ENCODE assay signal across 8 cellular contexts in genomic region chr2:32064021-32064678, GRCh38. TPM values are rescaled to one million over a fixed set of nuclear protein-coding genes. Genes with fewer than 3 reads are reported as not detected.
DNase-seq lines count a peak whose midpoint lies in the region; ATAC-seq and TF ChIP-seq lines count a peak whose summit lies in the region.

No MANE protein-coding gene starts in this region.

- H3K9me3 ChIP-seq in lower lobe of right lung, result no peaks in the 10 kb centered on the region

- ATAC-seq in HG02973 (IDR thresholded peaks at IDR 0.05; ENCODE audit: unreplicated experiment) (peak; percentile 7), lower lobe of right lung (peak; percentile 1 to 7)

- peak overlapping the region; percentile 97 for H3K4me3 ChIP-seq in lower lobe of right lung

- H3K27me3 ChIP-seq in lower lobe of right lung (ENCODE audit: low read depth), result no peaks in the 10 kb centered on the region

- peak overlapping the region; percentile 86 for H3K27ac ChIP-seq in lower lobe of right lung
- peak overlapping the region; percentile 61 for H3K27ac ChIP-seq in temporal lobe (ENCODE audit: low read depth, low read length)

- peaks cover 27% of the 10 kb centered on the region for H3K4me1 ChIP-seq in lower lobe of right lung

- DNase-seq in activated gamma-delta T cell treated with Interleukin-2 at 50 U/mL for 16 hours (peak; percentile 4), activated gamma-delta T cell (lab: John Stamatoyannopoulos, UW) (no peak), RPMI7951 (ENCODE audit: low read depth) (peak; percentile 8), cerebellum (ENCODE audit: low spot score) (peak; percentile 24), lower lobe of right lung (no peak), glomerular visceral epithelial cell (ENCODE audit: extremely low spot score) (no peak)

- no peak for TF ChIP-seq CTCF in lower lobe of right lung (IDR thresholded peaks at IDR 0.05)

- peaks cover 6% of the 10 kb centered on the region for H3K36me3 ChIP-seq in lower lobe of right lung

- intact Hi-C loops in lower lobe of right lung (cut with DNase I), result no loop called here

RNA-seq across cellular contexts. Expression of gene SPAST, which starts 0.8 kb away (rescaled TPM):
- total RNA-seq in RPMI7951 (2014; rRNA removed; shearing (Covaris generic)), result 19.9 and 23.6 TPM in 2 replicates
- total RNA-seq in cerebellum, result 106 TPM
- 18.7 TPM for total RNA-seq in lower lobe of right lung
- total RNA-seq in temporal lobe, result 136 TPM

RNA-seq across cellular contexts. Expression of gene DPY30, which starts 24.5 kb away (rescaled TPM):
- total RNA-seq in RPMI7951 (2014; rRNA removed; shearing (Covaris generic)), result 149 and 158 TPM in 2 replicates
- 36.7 TPM for total RNA-seq in cerebellum
- total RNA-seq in lower lobe of right lung, result 60.4 TPM
- total RNA-seq in temporal lobe, result 47.9 TPM

RNA-seq across cellular contexts. Expression of gene MEMO1, which starts 53.3 kb away (rescaled TPM):
- 74.3 and 78.6 TPM in 2 replicates for total RNA-seq in RPMI7951 (2014; rRNA removed; shearing (Covaris generic))
- total RNA-seq in cerebellum, result 60.9 TPM
- 35.7 TPM for total RNA-seq in lower lobe of right lung
- total RNA-seq in temporal lobe, result 50.4 TPM

Comparison
In these comparisons a context has a peak if more than half of its experiments do, and no peak if none do; other contexts are left out.
1. DNase-seq: peak in activated gamma-delta T cell treated with Interleukin-2 at 50 U/mL for 16 hours (single experiment), RPMI7951 (single experiment) and cerebellum (single experiment); none in activated gamma-delta T cell (single experiment), lower lobe of right lung (single experiment) and glomerular visceral epithelial cell (single experiment).